20 cellular contexts compared by ENCODE assay signal in genomic region chr3:18729671-18730070, GRCh38.
"Had no signal": no experiment of that assay in that cellular context is flagged by ENCODE, and none has a peak within 500 bp of the region (broad histone marks: within the 10 kb centered on the region; RNA-seq: fewer than 3 reads in every experiment).

No MANE protein-coding gene starts in this region.

- H3K36me3 ChIP-seq: cardiac muscle cell, left lung, pancreas, right atrium auricular region, upper lobe of left lung had no signal

- H3K4me3 Mint-ChIP-seq: activated naive CD8-positive, alpha-beta T cell treated with anti-CD3 and anti-CD28 coated beads, Interleukin-2, amount 10 ng/mL, durations not matched to agents 7 days and 5 days; immature natural killer cell; mesothelial cell of epicardium; nephron had no signal

- H3K27me3 Mint-ChIP-seq: activated naive CD8-positive, alpha-beta T cell treated with anti-CD3 and anti-CD28 coated beads, Interleukin-2, amount 10 ng/mL, durations not matched to agents 7 days and 5 days had no signal

- H3K36me3 Mint-ChIP-seq: mesothelial cell of epicardium had no signal

- H3K4me3 ChIP-seq: cardiac muscle cell, left lung, pancreas, psoas muscle, right atrium auricular region, upper lobe of left lung had no signal

- DNase-seq: activated CD4-positive, alpha-beta T cell treated with anti-CD3 and anti-CD28 coated beads for 1 hour; activated CD4-positive, alpha-beta T cell treated with anti-CD3 and anti-CD28 coated beads, Interleukin-2, amount 50 U/mL, for 1 hour; activated naive CD4-positive, alpha-beta T cell treated with Interleukin-2 at 50 U/mL for 16 hours; activated naive CD8-positive, alpha-beta T cell treated with anti-CD3 and anti-CD28 coated beads, Interleukin-2, amount 10 ng/mL, durations not matched to agents 7 days and 5 days; activated T-cell treated with anti-CD3 and anti-CD28 coated beads, Interleukin-2, amount 50 U/mL, for 48 hours; amygdala; cortex of kidney; foreskin fibroblast; immature natural killer cell; kidney glomerular epithelial cell; left lung; pancreas; psoas muscle; stimulated activated CD4-positive, alpha-beta T cell treated with anti-CD3 and anti-CD28 coated beads, Interleukin-4, amount 100 ng/mL, for 4 hours; stimulated activated naive CD8-positive, alpha-beta T cell treated with anti-CD3 and anti-CD28 coated beads, Interleukin-15, Interleukin-2, amounts not matched to agents 100 U/mL and 50 U/mL, for 24 hours; upper lobe of left lung had no signal

- H3K4me1 ChIP-seq: pancreas, psoas muscle, right atrium auricular region had no signal

- H3K9me3 Mint-ChIP-seq: mesothelial cell of epicardium, nephron had no signal

- H3K9me3 ChIP-seq: left lung, pancreas, psoas muscle, right atrium auricular region, upper lobe of left lung had no signal

- ATAC-seq: left lung; pancreas; psoas muscle; stimulated activated naive CD8-positive, alpha-beta T cell treated with anti-CD3 and anti-CD28 coated beads, Interleukin-15, Interleukin-2, amounts not matched to agents 100 U/mL and 50 U/mL, for 24 hours had no signal

- H3K27me3 ChIP-seq: cardiac muscle cell, left lung, pancreas, right atrium auricular region, upper lobe of left lung had no signal

- H3K27ac Mint-ChIP-seq: activated naive CD8-positive, alpha-beta T cell treated with anti-CD3 and anti-CD28 coated beads, Interleukin-2, amount 10 ng/mL, durations not matched to agents 7 days and 5 days; mesothelial cell of epicardium; nephron had no signal

- H3K27ac ChIP-seq: cardiac muscle cell, left lung, pancreas, psoas muscle, right atrium auricular region, upper lobe of left lung had no signal
